Comparison of ENCODE assay signal across 20 cellular contexts in the genomic region with DNA sequence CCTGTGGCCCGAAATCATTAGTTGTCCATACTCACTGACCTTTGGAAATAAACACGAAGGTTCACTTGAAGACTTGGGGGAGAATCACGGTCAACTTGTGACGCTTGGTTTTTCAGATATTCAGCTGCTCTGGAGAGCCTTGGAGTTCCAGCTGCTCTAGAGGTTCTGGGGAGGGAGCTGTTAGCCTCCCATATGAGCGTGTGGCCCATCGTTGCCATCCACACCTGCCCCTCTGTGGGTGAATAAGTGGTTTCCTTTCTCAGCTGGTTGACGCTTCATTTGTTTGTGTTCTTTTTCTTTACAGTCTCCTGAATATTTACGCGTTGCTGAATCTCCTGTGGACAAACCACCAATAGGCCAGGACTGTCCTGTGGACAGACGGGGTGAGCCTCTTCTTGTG. TPM values are rescaled to one million over a fixed set of nuclear protein-coding genes. Genes with fewer than 3 reads are reported as not detected.
A peak's percentile ranks its signal among the peaks of the same experiment; 100 is the strongest.
DNase-seq lines count a peak whose midpoint lies in the region; TF ChIP-seq lines count a peak whose summit lies in the region.
"Had no signal": no experiment of that assay in that cellular context is flagged by ENCODE, and none has a peak within 500 bp of the region (broad histone marks: within the 10 kb centered on the region; RNA-seq: fewer than 3 reads in every experiment).

No MANE protein-coding gene starts in this region.

- H3K4me3 Mint-ChIP-seq in activated CD4-positive, alpha-beta T cell treated with anti-CD3 and anti-CD28 coated beads, Interleukin-2, amount 10 ng/mL, durations not matched to agents 7 days and 5 days: no peak overlapping the region
- H3K4me3 Mint-ChIP-seq in activated naive CD4-positive, alpha-beta T cell treated with anti-CD3 and anti-CD28 coated beads, Interleukin-2, amount 50 U/mL, for 24 hours: peak overlapping the region; percentile 75
- H3K4me3 Mint-ChIP-seq: naive B cell had no signal

- no peaks in the 10 kb centered on the region for H3K9me2 ChIP-seq in Loucy (replicated peaks; ENCODE audit: low read depth, low read length)

- H3K36me3 ChIP-seq in Loucy (ENCODE audit: insufficient read depth, low read length) (no peaks in the 10 kb centered on the region), sigmoid colon (no peaks in the 10 kb centered on the region), brain microvascular endothelial cell (replicated peaks) (no peaks in the 10 kb centered on the region)
- H3K36me3 ChIP-seq: ovary, right lobe of liver had no signal

- peaks cover 4% of the 10 kb centered on the region; the same call in 1 of the 2 replicates for H3F3A ChIP-seq in Loucy (ENCODE audit: low read depth)

- DNase-seq in activated CD4-positive, alpha-beta T cell treated with anti-CD3 and anti-CD28 coated beads, Interleukin-2, amount 10 ng/mL, durations not matched to agents 7 days and 5 days: no peak
- no peak for DNase-seq in activated CD4-positive, alpha-beta T cell treated with anti-CD3 and anti-CD28 coated beads, Interleukin-2, amount 50 U/mL, for 1 hour
- DNase-seq in sigmoid colon (peak; percentile 15), HEK293T (ENCODE audit: extremely low spot score) (no peak), D341Med (ENCODE audit: low spot score) (no peak), brain microvascular endothelial cell (no peak)
- DNase-seq: DMS79, GM23248, left cardiac atrium, mesenchymal stem cell, naive B cell, NCI-H1048, NCI-H510A treated with DMSO at 0.1 percent for 48 hours, ovary, testis had no signal

- no peaks in the 10 kb centered on the region for H3K27me3 ChIP-seq in Loucy (ENCODE audit: insufficient read depth, low read length, poor library complexity, severe bottlenecking)
- H3K27me3 ChIP-seq in sigmoid colon: peaks cover 0 to 9% (median 0%) of the 10 kb centered on the region in 3 donors
- no peaks in the 10 kb centered on the region for H3K27me3 ChIP-seq in brain microvascular endothelial cell (replicated peaks)
- H3K27me3 ChIP-seq: ovary, right lobe of liver, testis had no signal

- H3K27me3 Mint-ChIP-seq in activated CD4-positive, alpha-beta T cell treated with anti-CD3 and anti-CD28 coated beads, Interleukin-2, amount 10 ng/mL, durations not matched to agents 7 days and 5 days: no peaks in the 10 kb centered on the region
- no peaks in the 10 kb centered on the region for H3K27me3 Mint-ChIP-seq in activated naive CD4-positive, alpha-beta T cell treated with anti-CD3 and anti-CD28 coated beads, Interleukin-2, amount 50 U/mL, for 24 hours

- no peak overlapping the region for H3K27ac ChIP-seq in sigmoid colon
- H3K27ac ChIP-seq in brain microvascular endothelial cell: no peak overlapping the region
- H3K27ac ChIP-seq: C4-2B, GM23248, ovary, right lobe of liver, testis had no signal

- 70 to 73% methylated on average over 10 of the region's 10 CpGs for WGBS in sigmoid colon, 2 donors

- no peak overlapping the region for H2AFZ ChIP-seq in Loucy (ENCODE audit: low read length)
- H2AFZ ChIP-seq: GM23248 had no signal

- H3K9me3 ChIP-seq in Loucy (ENCODE audit: insufficient read depth, low read depth, low read length): no peaks in the 10 kb centered on the region
- H3K9me3 ChIP-seq in sigmoid colon: no peaks in the 10 kb centered on the region
- H3K9me3 ChIP-seq: ovary, right lobe of liver, testis had no signal

- H3K9me3 Mint-ChIP-seq in activated CD4-positive, alpha-beta T cell treated with anti-CD3 and anti-CD28 coated beads, Interleukin-2, amount 10 ng/mL, durations not matched to agents 7 days and 5 days: no peaks in the 10 kb centered on the region
- H3K9me3 Mint-ChIP-seq in activated naive CD4-positive, alpha-beta T cell treated with anti-CD3 and anti-CD28 coated beads, Interleukin-2, amount 50 U/mL, for 24 hours: no peaks in the 10 kb centered on the region

- TF ChIP-seq POLR2A in sigmoid colon (IDR thresholded peaks at IDR 0.05): no peak

- peak overlapping the region; percentile 61 for H3K4me3 ChIP-seq in Loucy (ENCODE audit: low read length, poor library complexity, severe bottlenecking)
- no peak overlapping the region for H3K4me3 ChIP-seq in sigmoid colon
- H3K4me3 ChIP-seq in brain microvascular endothelial cell (ENCODE audit: low read depth, low read length): no peak overlapping the region
- H3K4me3 ChIP-seq: GM23248, K562, ovary, right lobe of liver, testis had no signal

- TF ChIP-seq CTCF in Loucy (conservative IDR thresholded peaks at IDR 0.05; ENCODE audit: low read length) (no peak), sigmoid colon (IDR thresholded peaks at IDR 0.05) (no peak), brain microvascular endothelial cell (IDR thresholded peaks at IDR 0.05; ENCODE audit: low read depth, low read length, missing control alignments) (no peak)

- in situ Hi-C loops in brain microvascular endothelial cell (cut with HindIII; ENCODE audit: low pct_ligation_motif_present, low sequenced_read_pairs): no loop called here

- H3K4me1 Mint-ChIP-seq in activated CD4-positive, alpha-beta T cell treated with anti-CD3 and anti-CD28 coated beads, Interleukin-2, amount 10 ng/mL, durations not matched to agents 7 days and 5 days: peaks cover 48% of the 10 kb centered on the region
- H3K4me1 Mint-ChIP-seq in activated naive CD4-positive, alpha-beta T cell treated with anti-CD3 and anti-CD28 coated beads, Interleukin-2, amount 50 U/mL, for 24 hours: peaks cover 82% of the 10 kb centered on the region
- H3K4me1 Mint-ChIP-seq: naive B cell had no signal

- H3K27ac Mint-ChIP-seq in activated CD4-positive, alpha-beta T cell treated with anti-CD3 and anti-CD28 coated beads, Interleukin-2, amount 10 ng/mL, durations not matched to agents 7 days and 5 days: peak overlapping the region; percentile 60
- H3K27ac Mint-ChIP-seq in activated naive CD4-positive, alpha-beta T cell treated with anti-CD3 and anti-CD28 coated beads, Interleukin-2, amount 50 U/mL, for 24 hours: peak overlapping the region; percentile 38

- CTCF ChIA-PET in activated CD4-positive, alpha-beta T cell treated with anti-CD3 and anti-CD28 coated beads, Interleukin-2, amount 10 ng/mL, durations not matched to agents 7 days and 5 days (lab: Charles Lee): no interaction called here
- CTCF ChIA-PET in HEK293T (lab: Yijun Ruan, JAX): interaction anchor here (1.8 kb wide), 1 partner anchor 8 kb away, joined by 5 read pairs; no protein-coding TSS in a partner anchor

- no peaks in the 10 kb centered on the region for H4K20me1 ChIP-seq in Loucy (ENCODE audit: insufficient read depth, low read length, poor library complexity, severe bottlenecking)

- H3K9ac ChIP-seq in Loucy (ENCODE audit: low read depth, low read length, poor library complexity, severe bottlenecking): peak overlapping the region; percentile 71
- H3K9ac ChIP-seq: GM23248 had no signal

- peaks cover 82% of the 10 kb centered on the region for H3K4me1 ChIP-seq in Loucy (ENCODE audit: insufficient read depth, low read length, poor library complexity, severe bottlenecking)
- H3K4me1 ChIP-seq in sigmoid colon: no peaks in the 10 kb centered on the region
- H3K4me1 ChIP-seq: right lobe of liver, testis had no signal

- H3K4me2 ChIP-seq in Loucy (ENCODE audit: low read depth, low read length, poor library complexity, severe bottlenecking): peak overlapping the region; percentile 65

- peaks cover 55% of the 10 kb centered on the region; the same call in 1 of the 2 replicates for H3K79me2 ChIP-seq in Loucy (ENCODE audit: insufficient read depth, low read length)

- POLR2A ChIA-PET in activated CD4-positive, alpha-beta T cell treated with anti-CD3 and anti-CD28 coated beads, Interleukin-2, amount 10 ng/mL, durations not matched to agents 7 days and 5 days (lab: Charles Lee): no interaction called here
- POLR2A ChIA-PET in HEK293T (lab: Yijun Ruan, JAX): no interaction called here

- intact Hi-C loops in sigmoid colon (cut with DNase I): loop anchor here (5.0 kb wide), 1 partner anchor 49 kb away; no protein-coding TSS in a partner anchor

- TF ChIP-seq EP300 in sigmoid colon (IDR thresholded peaks at IDR 0.05): no peak

- H3K36me3 Mint-ChIP-seq in activated CD4-positive, alpha-beta T cell treated with anti-CD3 and anti-CD28 coated beads, Interleukin-2, amount 10 ng/mL, durations not matched to agents 7 days and 5 days (ENCODE audit: low read depth): peaks cover 8% of the 10 kb centered on the region
- peaks cover 11% of the 10 kb centered on the region for H3K36me3 Mint-ChIP-seq in activated naive CD4-positive, alpha-beta T cell treated with anti-CD3 and anti-CD28 coated beads, Interleukin-2, amount 50 U/mL, for 24 hours
- H3K36me3 Mint-ChIP-seq: naive B cell had no signal

TF ChIP-seq in HEK293T, 16 proteins besides CTCF, POLR2A, EP300 and RAD21:
- TF ChIP-seq CTBP1 (IDR thresholded peaks at IDR 0.05; ENCODE audit: borderline replicate concordance) (no peak), L3MBTL2 (conservative IDR thresholded peaks at IDR 0.05) (no peak), FOXM1 (IDR thresholded peaks at IDR 0.05; ENCODE audit: borderline replicate concordance) (no peak), FOXA1 (IDR thresholded peaks at IDR 0.05) (no peak), HDGF (IDR thresholded peaks at IDR 0.05; ENCODE audit: borderline replicate concordance) (no peak), SUZ12 (IDR thresholded peaks at IDR 0.05) (no peak), NFRKB (IDR thresholded peaks at IDR 0.05) (no peak), BHLHE40 (IDR thresholded peaks at IDR 0.05; ENCODE audit: borderline replicate concordance) (no peak), ELF4 (IDR thresholded peaks at IDR 0.05) (no peak), LEF1 (IDR thresholded peaks at IDR 0.05; ENCODE audit: borderline replicate concordance) (no peak), FOXK2 (IDR thresholded peaks at IDR 0.05) (no peak), SP1 (IDR thresholded peaks at IDR 0.05) (no peak), ZNF384 (IDR thresholded peaks at IDR 0.05) (no peak), TARDBP (IDR thresholded peaks at IDR 0.05) (no peak), ARNT (IDR thresholded peaks at IDR 0.05) (no peak)
- TF ChIP-seq, protein P1, sequence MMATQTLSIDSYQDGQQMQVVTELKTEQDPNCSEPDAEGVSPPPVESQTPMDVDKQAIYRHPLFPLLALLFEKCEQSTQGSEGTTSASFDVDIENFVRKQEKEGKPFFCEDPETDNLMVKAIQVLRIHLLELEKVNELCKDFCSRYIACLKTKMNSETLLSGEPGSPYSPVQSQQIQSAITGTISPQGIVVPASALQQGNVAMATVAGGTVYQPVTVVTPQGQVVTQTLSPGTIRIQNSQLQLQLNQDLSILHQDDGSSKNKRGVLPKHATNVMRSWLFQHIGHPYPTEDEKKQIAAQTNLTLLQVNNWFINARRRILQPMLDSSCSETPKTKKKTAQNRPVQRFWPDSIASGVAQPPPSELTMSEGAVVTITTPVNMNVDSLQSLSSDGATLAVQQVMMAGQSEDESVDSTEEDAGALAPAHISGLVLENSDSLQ (IDR thresholded peaks at IDR 0.05): no peak

RNA-seq across cellular contexts. Expression of gene APBA2, which starts 35.6 kb away (rescaled TPM):
- total RNA-seq in activated CD4-positive, alpha-beta T cell treated with anti-CD3 and anti-CD28 coated beads, Interleukin-2, amount 10 ng/mL, durations not matched to agents 7 days and 5 days: 10 to 100 TPM; 19.2 to 21.2 TPM
- total RNA-seq in sigmoid colon: 1 to 10 TPM; 1.4 to 1.7 (median 1.5) TPM
- 10 to 100 TPM in 1 of 3 donors, 1 to 10 TPM in 1, under 1 TPM in 1; 0.46 to 10.7 (median 3.6) TPM for polyA plus RNA-seq in sigmoid colon

Comparison
In these comparisons a context has a peak if more than half of its experiments do, and no peak if none do; other contexts are left out.
1. RNA of gene APBA2, which starts 35.6 kb away (total RNA-seq): 19.2 to 21.2 TPM in activated CD4-positive, alpha-beta T cell treated with anti-CD3 and anti-CD28 coated beads, Interleukin-2, amount 10 ng/mL, durations not matched to agents 7 days and 5 days; 1.4 to 1.7 TPM in sigmoid colon; every median in the first group is over 4 times any median in the second.